Comparison of ENCODE assay signal across 1 cellular context in the genomic region with DNA sequence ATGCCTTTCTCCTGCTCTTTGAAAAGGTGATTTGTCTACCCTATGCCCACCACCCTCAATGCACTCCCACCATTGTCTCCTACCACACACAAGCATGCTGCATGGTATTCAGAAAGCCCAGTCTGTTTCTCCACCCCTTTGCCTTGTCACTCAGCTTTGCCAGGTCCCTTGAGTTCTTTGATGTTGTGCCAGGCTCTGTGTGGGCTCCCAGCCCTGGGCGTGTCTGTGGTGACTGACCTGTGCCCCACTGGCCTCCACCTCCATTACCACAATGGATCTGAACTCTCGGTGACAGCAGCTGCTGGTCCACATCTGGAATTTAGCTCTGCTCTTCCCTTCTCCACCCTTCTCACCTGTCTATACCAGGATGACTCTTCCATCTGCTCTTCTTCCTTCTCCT.
TF ChIP-seq lines count a peak whose summit lies in the region.

No MANE protein-coding gene starts in this region.

TF ChIP-seq in HCT116, 20 proteins besides CTCF, POLR2A, EP300 and RAD21 (continued from another document):
- TF ChIP-seq, protein P1, sequence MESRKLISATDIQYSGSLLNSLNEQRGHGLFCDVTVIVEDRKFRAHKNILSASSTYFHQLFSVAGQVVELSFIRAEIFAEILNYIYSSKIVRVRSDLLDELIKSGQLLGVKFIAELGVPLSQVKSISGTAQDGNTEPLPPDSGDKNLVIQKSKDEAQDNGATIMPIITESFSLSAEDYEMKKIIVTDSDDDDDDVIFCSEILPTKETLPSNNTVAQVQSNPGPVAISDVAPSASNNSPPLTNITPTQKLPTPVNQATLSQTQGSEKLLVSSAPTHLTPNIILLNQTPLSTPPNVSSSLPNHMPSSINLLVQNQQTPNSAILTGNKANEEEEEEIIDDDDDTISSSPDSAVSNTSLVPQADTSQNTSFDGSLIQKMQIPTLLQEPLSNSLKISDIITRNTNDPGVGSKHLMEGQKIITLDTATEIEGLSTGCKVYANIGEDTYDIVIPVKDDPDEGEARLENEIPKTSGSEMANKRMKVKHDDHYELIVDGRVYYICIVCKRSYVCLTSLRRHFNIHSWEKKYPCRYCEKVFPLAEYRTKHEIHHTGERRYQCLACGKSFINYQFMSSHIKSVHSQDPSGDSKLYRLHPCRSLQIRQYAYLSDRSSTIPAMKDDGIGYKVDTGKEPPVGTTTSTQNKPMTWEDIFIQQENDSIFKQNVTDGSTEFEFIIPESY (IDR thresholded peaks at IDR 0.05; ENCODE audit: extremely low read depth, insufficient replicate concordance, low read length), result no peak
- peak; percentile 34; the same call in 1 of the 2 replicates for TF ChIP-seq JUND (IDR thresholded peaks at IDR 0.05)
- TF ChIP-seq, protein P2, sequence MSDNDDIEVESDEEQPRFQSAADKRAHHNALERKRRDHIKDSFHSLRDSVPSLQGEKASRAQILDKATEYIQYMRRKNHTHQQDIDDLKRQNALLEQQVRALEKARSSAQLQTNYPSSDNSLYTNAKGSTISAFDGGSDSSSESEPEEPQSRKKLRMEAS (IDR thresholded peaks at IDR 0.05), result 0 out of 2 replicates have a peak, but pooled peaks have one; percentile 40
- peak; percentile 94 for TF ChIP-seq TCF7L2 (IDR thresholded peaks at IDR 0.05; ENCODE audit: borderline replicate concordance, extremely low read depth, insufficient read depth, insufficient read length)
- peak; percentile 56 for TF ChIP-seq SP1 (IDR thresholded peaks at IDR 0.05; ENCODE audit: low read depth)
- TF ChIP-seq, protein P3, sequence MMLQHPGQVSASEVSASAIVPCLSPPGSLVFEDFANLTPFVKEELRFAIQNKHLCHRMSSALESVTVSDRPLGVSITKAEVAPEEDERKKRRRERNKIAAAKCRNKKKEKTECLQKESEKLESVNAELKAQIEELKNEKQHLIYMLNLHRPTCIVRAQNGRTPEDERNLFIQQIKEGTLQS (IDR thresholded peaks at IDR 0.05), result no peak
